8 cellular contexts compared by ENCODE assay signal in genomic region chr3:15429080-15429479, GRCh38. TPM values are rescaled to one million over a fixed set of nuclear protein-coding genes. Genes with fewer than 3 reads are reported as not detected.
A peak's percentile ranks its signal among the peaks of the same experiment; 100 is the strongest.
DNase-seq lines count a peak whose midpoint lies in the region; ATAC-seq and TF ChIP-seq lines count a peak whose summit lies in the region.

No MANE protein-coding gene starts in this region.

- H3K27ac ChIP-seq in thymus (ENCODE audit: low read depth): no peak overlapping the region

- DNase-seq in activated naive CD4-positive, alpha-beta T cell treated with Interleukin-2 at 50 U/mL for 16 hours: no peak
- DNase-seq in activated naive CD8-positive, alpha-beta T cell treated with anti-CD3 and anti-CD28 coated beads for 36 hours: no peak
- no peak for DNase-seq in kidney epithelial cell (ENCODE audit: low read depth)
- DNase-seq in G401 (ENCODE audit: low spot score): no peak
- DNase-seq in ACHN: no peak

- no peak for ATAC-seq in GM19324 (IDR thresholded peaks at IDR 0.05; ENCODE audit: low FRiP score, unreplicated experiment)

- peak overlapping the region; percentile 98 for H3K4me3 Mint-ChIP-seq in activated naive CD4-positive, alpha-beta T cell treated with anti-CD3 and anti-CD28 coated beads, Interleukin-2, amount 50 U/mL, for 24 hours
- H3K4me3 Mint-ChIP-seq in activated naive CD8-positive, alpha-beta T cell treated with anti-CD3 and anti-CD28 coated beads for 36 hours: peak overlapping the region; percentile 93

- H3K36me3 ChIP-seq in kidney epithelial cell (ENCODE audit: control insufficient read depth, insufficient read depth, low read length) (no peaks in the 10 kb centered on the region), thymus (ENCODE audit: control insufficient read depth, insufficient read depth) (peaks cover 18% of the 10 kb centered on the region)

- no peak for TF ChIP-seq CTCF in kidney epithelial cell (IDR thresholded peaks at IDR 0.05; ENCODE audit: insufficient read depth, low read length, poor library complexity, severe bottlenecking)

- peaks cover 21% of the 10 kb centered on the region for H3K4me1 ChIP-seq in thymus (ENCODE audit: control insufficient read depth, insufficient read depth, low read length)

- no peaks in the 10 kb centered on the region for H3K9me3 ChIP-seq in thymus (ENCODE audit: control insufficient read depth)

- H3K36me3 Mint-ChIP-seq in activated naive CD4-positive, alpha-beta T cell treated with anti-CD3 and anti-CD28 coated beads, Interleukin-2, amount 50 U/mL, for 24 hours: peaks cover 10% of the 10 kb centered on the region
- peaks cover 37% of the 10 kb centered on the region for H3K36me3 Mint-ChIP-seq in activated naive CD8-positive, alpha-beta T cell treated with anti-CD3 and anti-CD28 coated beads for 36 hours

- no peaks in the 10 kb centered on the region for H3K27me3 ChIP-seq in kidney epithelial cell (ENCODE audit: control insufficient read depth, insufficient read depth, low read length)
- no peaks in the 10 kb centered on the region for H3K27me3 ChIP-seq in thymus (ENCODE audit: control insufficient read depth, insufficient read depth)

- no peaks in the 10 kb centered on the region for H3K9me3 Mint-ChIP-seq in activated naive CD4-positive, alpha-beta T cell treated with anti-CD3 and anti-CD28 coated beads, Interleukin-2, amount 50 U/mL, for 24 hours
- H3K9me3 Mint-ChIP-seq in activated naive CD8-positive, alpha-beta T cell treated with anti-CD3 and anti-CD28 coated beads for 36 hours: peaks cover 7% of the 10 kb centered on the region

- H3K27me3 Mint-ChIP-seq in activated naive CD4-positive, alpha-beta T cell treated with anti-CD3 and anti-CD28 coated beads, Interleukin-2, amount 50 U/mL, for 24 hours: no peaks in the 10 kb centered on the region
- no peaks in the 10 kb centered on the region for H3K27me3 Mint-ChIP-seq in activated naive CD8-positive, alpha-beta T cell treated with anti-CD3 and anti-CD28 coated beads for 36 hours

- in situ Hi-C loops in G401 (cut with HindIII; ENCODE audit: low sequenced_read_pairs) (no loop called here), ACHN (cut with HindIII; ENCODE audit: low pct_ligation_motif_present, low pct_unique_long_range_greater_than_20kb, low sequenced_read_pairs) (no loop called here)

- peak overlapping the region; percentile 97 for H3K27ac Mint-ChIP-seq in activated naive CD4-positive, alpha-beta T cell treated with anti-CD3 and anti-CD28 coated beads, Interleukin-2, amount 50 U/mL, for 24 hours
- no peak overlapping the region for H3K27ac Mint-ChIP-seq in activated naive CD8-positive, alpha-beta T cell treated with anti-CD3 and anti-CD28 coated beads for 36 hours

- H3K4me3 ChIP-seq in kidney epithelial cell (ENCODE audit: low read depth, low read length) (peak overlapping the region; percentile 84), thymus (ENCODE audit: low read length) (peak overlapping the region; percentile 79)

- peaks cover 70% of the 10 kb centered on the region for H3K4me1 Mint-ChIP-seq in activated naive CD4-positive, alpha-beta T cell treated with anti-CD3 and anti-CD28 coated beads, Interleukin-2, amount 50 U/mL, for 24 hours
- H3K4me1 Mint-ChIP-seq in activated naive CD8-positive, alpha-beta T cell treated with anti-CD3 and anti-CD28 coated beads for 36 hours: peaks cover 49% of the 10 kb centered on the region

- WGBS in thymus: 96% methylated on average over 6 of the region's 6 CpGs

RNA-seq across cellular contexts. Expression of gene EAF1, which starts 1.7 kb away (rescaled TPM):
- total RNA-seq in activated naive CD8-positive, alpha-beta T cell treated with anti-CD3 and anti-CD28 coated beads for 36 hours: 10 to 100 TPM; 24.6 to 24.9 TPM
- 33.1 and 35.8 TPM in 2 replicates for total RNA-seq in kidney epithelial cell
- 7.1 TPM for polyA plus RNA-seq in thymus
- total RNA-seq in G401 (2014; rRNA removed; shearing (Covaris generic)): 18.7 and 18.9 TPM in 2 replicates

RNA-seq across cellular contexts. Expression of gene METTL6, which starts 1.7 kb away (rescaled TPM):
- 10 to 100 TPM; 21.9 to 26.7 TPM for total RNA-seq in activated naive CD8-positive, alpha-beta T cell treated with anti-CD3 and anti-CD28 coated beads for 36 hours
- total RNA-seq in kidney epithelial cell: 26.1 and 31.6 TPM in 2 replicates
- polyA plus RNA-seq in thymus: 16.7 TPM
- total RNA-seq in G401 (2014; rRNA removed; shearing (Covaris generic)): 23.3 and 61.3 TPM in 2 replicates
